16 cellular contexts compared by ENCODE assay signal in the genomic region with DNA sequence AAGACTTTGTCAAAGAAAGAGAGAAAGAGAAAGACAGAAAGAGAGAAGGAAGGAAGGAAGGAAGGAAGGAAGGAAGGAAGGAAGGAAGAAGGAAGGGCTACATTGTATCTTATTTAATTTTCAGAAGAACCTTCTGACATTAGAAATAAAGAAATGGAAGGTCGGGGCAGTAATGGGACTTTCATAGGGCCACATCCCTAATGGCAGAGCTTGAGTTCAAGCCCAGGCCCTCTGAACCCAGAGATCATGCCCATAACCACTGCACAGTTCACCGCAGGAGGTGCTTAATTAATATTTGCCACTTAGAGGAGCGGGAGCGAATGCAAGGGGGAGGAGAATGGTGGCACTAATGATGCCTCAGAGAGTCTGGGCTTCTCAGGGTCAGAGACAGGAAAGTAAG.
DNase-seq lines count a peak whose midpoint lies in the region; ATAC-seq lines count a peak whose summit lies in the region.
"Had no signal": no experiment of that assay in that cellular context is flagged by ENCODE, and none has a peak within 500 bp of the region (broad histone marks: within the 10 kb centered on the region; RNA-seq: fewer than 3 reads in every experiment).

No MANE protein-coding gene starts in this region.

- H2BK12ac ChIP-seq in neuronal stem cell (ENCODE audit: low read length) = no peak overlapping the region

- no peaks in the 10 kb centered on the region for H3K79me1 ChIP-seq in neuronal stem cell (ENCODE audit: low read depth, low read length)

- no peak overlapping the region for H2BK15ac ChIP-seq in neuronal stem cell (ENCODE audit: low read length)

- H2AK5ac ChIP-seq in neuronal stem cell (ENCODE audit: low read depth, low read length) = no peak overlapping the region

- H4K8ac ChIP-seq in neuronal stem cell (ENCODE audit: low read depth, low read length) = no peak overlapping the region

- no peaks in the 10 kb centered on the region for H3K36me3 ChIP-seq in BLaER1 treated with 17β-estradiol and CSF1 and Interleukin-3, amounts not matched to agents 10 nM and 100 nM
- no peaks in the 10 kb centered on the region for H3K36me3 ChIP-seq in neuronal stem cell (replicated peaks in 1 of 2; ENCODE audit: control insufficient read depth in 2 of 2, insufficient read depth in 2 of 2, low read length in 2 of 2)

- peaks cover 7% of the 10 kb centered on the region for H3K27me3 Mint-ChIP-seq in T-helper 17 cell

- H3K14ac ChIP-seq in neuronal stem cell (ENCODE audit: low read length) = no peak overlapping the region

- no peak overlapping the region for H3K4ac ChIP-seq in neuronal stem cell (ENCODE audit: low read length)

- H3K4me2 ChIP-seq in BLaER1 treated with 17β-estradiol and CSF1 and Interleukin-3, amounts not matched to agents 10 nM and 100 nM = peak overlapping the region in 7 of 11 experiments; percentile 19 to 50 (median 28); a peak in 9 of 22 replicates
- no peak overlapping the region for H3K4me2 ChIP-seq in neuronal stem cell (ENCODE audit: insufficient read depth, low read length, poor library complexity, severe bottlenecking)
- H3K4me2 ChIP-seq: GM23338, KMS-11 had no signal

- no CpG with 5 or more reads among the region's 4 CpGs for WGBS in neuronal stem cell (ENCODE audit: extremely low coverage in 2 of 2, insufficient read length in 2 of 2, insufficient replicate concordance in 1 of 2), 2 donors

- no peak overlapping the region for H3K4me3 ChIP-seq in BLaER1 treated with 17β-estradiol and CSF1 and Interleukin-3, amounts not matched to agents 10 nM and 100 nM
- H3K4me3 ChIP-seq in neuronal stem cell (ENCODE audit: low read length in 2 of 2) = no peak overlapping the region
- H3K4me3 ChIP-seq: GM23338 had no signal

- no peak overlapping the region for H3K9ac ChIP-seq in BLaER1 treated with 17β-estradiol and CSF1 and Interleukin-3, amounts not matched to agents 10 nM and 100 nM
- H3K9ac ChIP-seq in neuronal stem cell (ENCODE audit: low read depth, low read length, poor library complexity) = no peak overlapping the region
- H3K9ac ChIP-seq: KMS-11 had no signal

- ATAC-seq in T-helper 17 cell (no peak), HG02885 (IDR thresholded peaks at IDR 0.05; ENCODE audit: poor library complexity, unreplicated experiment) (no peak), HG03521 (IDR thresholded peaks at IDR 0.05; ENCODE audit: unreplicated experiment) (no peak), HG02759 (IDR thresholded peaks at IDR 0.05; ENCODE audit: unreplicated experiment) (no peak)
- ATAC-seq: GM23338 had no signal

- no peaks in the 10 kb centered on the region; a peak in 2 of 22 replicates for H3K27me3 ChIP-seq in BLaER1 treated with 17β-estradiol and CSF1 and Interleukin-3, amounts not matched to agents 10 nM and 100 nM
- H3K27me3 ChIP-seq in neuronal stem cell (ENCODE audit: control insufficient read depth in 3 of 3, insufficient read depth in 3 of 3, low read depth in 1 of 3, low read length in 3 of 3) = no peaks in the 10 kb centered on the region

- H3K36me3 Mint-ChIP-seq in T-helper 17 cell (ENCODE audit: low read depth) = peaks cover 2% of the 10 kb centered on the region
- H3K36me3 Mint-ChIP-seq: CD4-positive, CD25-positive, alpha-beta regulatory T cell; CD8-positive, alpha-beta memory T cell had no signal

- H4K20me1 ChIP-seq in BLaER1 treated with 17β-estradiol and CSF1 and Interleukin-3, amounts not matched to agents 10 nM and 100 nM = no peaks in the 10 kb centered on the region; a peak in 1 of 22 replicates

- peak overlapping the region; percentile 46 for H3K4me3 Mint-ChIP-seq in T-helper 17 cell
- H3K4me3 Mint-ChIP-seq: CD4-positive, CD25-positive, alpha-beta regulatory T cell; GM23338 had no signal

- no peak overlapping the region for H2AFZ ChIP-seq in neuronal stem cell (ENCODE audit: low read length)
- H2AFZ ChIP-seq: GM23338 had no signal

- peaks cover 0 to 16% (median 0%) of the 10 kb centered on the region in 11 experiments; a peak in 2 of 22 replicates for H3K9me3 ChIP-seq in BLaER1 treated with 17β-estradiol and CSF1 and Interleukin-3, amounts not matched to agents 10 nM and 100 nM (replicated peaks in 1 of 11)
- no peaks in the 10 kb centered on the region for H3K9me3 ChIP-seq in T-helper 17 cell (ENCODE audit: control insufficient read depth, low read length, poor library complexity, severe bottlenecking)
- H3K9me3 ChIP-seq in neuronal stem cell (replicated peaks in 1 of 2; ENCODE audit: control insufficient read depth in 2 of 2, insufficient read depth in 1 of 2, low read depth in 1 of 2, low read length in 2 of 2) = peaks cover 2 to 4% of the 10 kb centered on the region in 2 donors

- H2BK120ac ChIP-seq in neuronal stem cell (ENCODE audit: low read depth, low read length) = no peak overlapping the region

- H3K27ac ChIP-seq in BLaER1 treated with 17β-estradiol and CSF1 and Interleukin-3, amounts not matched to agents 10 nM and 100 nM = no peak overlapping the region
- H3K27ac ChIP-seq in neuronal stem cell (replicated peaks; ENCODE audit: low read length) = no peak overlapping the region
- H3K27ac ChIP-seq: HL-60, KMS-11 had no signal

- H3K27ac Mint-ChIP-seq in T-helper 17 cell = no peak overlapping the region
- H3K27ac Mint-ChIP-seq: CD4-positive, CD25-positive, alpha-beta regulatory T cell; CD8-positive, alpha-beta memory T cell; GM23338 had no signal

- H3K4me1 Mint-ChIP-seq in T-helper 17 cell = no peaks in the 10 kb centered on the region
- H3K4me1 Mint-ChIP-seq: CD4-positive, CD25-positive, alpha-beta regulatory T cell; CD8-positive, alpha-beta memory T cell had no signal

- no peak for DNase-seq in T-helper 17 cell
- no peak for DNase-seq in neuronal stem cell (ENCODE audit: low spot score)
- DNase-seq in NOMO-1 treated with dmso at 0.1 percent for 144 hours (lab: John Stamatoyannopoulos, UW; ENCODE audit: unreplicated experiment) = no peak
- DNase-seq: AML-193; C1 segment of cervical spinal cord; Caco-2; CD4-positive, CD25-positive, alpha-beta regulatory T cell; CD8-positive, alpha-beta memory T cell; HCEC 1CT had no signal

- H2BK5ac ChIP-seq in neuronal stem cell (ENCODE audit: low read length) = no peak overlapping the region

- H3K4me1 ChIP-seq in BLaER1 treated with 17β-estradiol and CSF1 and Interleukin-3, amounts not matched to agents 10 nM and 100 nM = peaks cover 0 to 8% (median 3%) of the 10 kb centered on the region in 10 experiments; a peak in 8 of 20 replicates
- peaks cover 10 to 24% of the 10 kb centered on the region in 2 donors for H3K4me1 ChIP-seq in neuronal stem cell (ENCODE audit: control insufficient read depth in 2 of 2, insufficient read depth in 1 of 2, low read depth in 1 of 2, low read length in 2 of 2)
- H3K4me1 ChIP-seq: Caco-2 had no signal

- no peak overlapping the region for H3K23ac ChIP-seq in neuronal stem cell (ENCODE audit: low read depth, low read length, poor library complexity)

- H3K18ac ChIP-seq in neuronal stem cell (ENCODE audit: low read length) = peak overlapping the region; percentile 5

- H4K91ac ChIP-seq in neuronal stem cell (ENCODE audit: low read depth, low read length, poor library complexity) = no peak overlapping the region
